Comparison of ENCODE assay signal across 25 cellular contexts in genomic region chr5:120151181-120151580, GRCh38.
"Had no signal": no experiment of that assay in that cellular context is flagged by ENCODE, and none has a peak within 500 bp of the region (broad histone marks: within the 10 kb centered on the region; RNA-seq: fewer than 3 reads in every experiment).

No MANE protein-coding gene starts in this region.

- H3K27me3 Mint-ChIP-seq: activated naive CD8-positive, alpha-beta T cell treated with anti-CD3 and anti-CD28 coated beads, Interleukin-2, amount 10 ng/mL, durations not matched to agents 7 days and 5 days; naive thymus-derived CD8-positive, alpha-beta T cell had no signal

- H3K9ac ChIP-seq: neural progenitor cell had no signal

- H3K4me3 ChIP-seq: coronary artery, lower lobe of right lung, neural progenitor cell, sigmoid colon, spleen, testis, vagina had no signal

- H3K9me3 Mint-ChIP-seq: activated naive CD8-positive, alpha-beta T cell treated with anti-CD3 and anti-CD28 coated beads, Interleukin-2, amount 10 ng/mL, durations not matched to agents 7 days and 5 days had no signal

- H3K36me3 ChIP-seq: lower lobe of right lung, neural progenitor cell, sigmoid colon, spleen, vagina had no signal

- H3K27me3 ChIP-seq: neural progenitor cell, sigmoid colon, spleen, testis, vagina had no signal

- H3K4me2 ChIP-seq: neural progenitor cell had no signal

- H3K36me3 Mint-ChIP-seq: activated naive CD8-positive, alpha-beta T cell treated with anti-CD3 and anti-CD28 coated beads, Interleukin-2, amount 10 ng/mL, durations not matched to agents 7 days and 5 days; naive thymus-derived CD8-positive, alpha-beta T cell; neural progenitor cell had no signal

- ATAC-seq: activated T-cell treated with anti-CD3 and anti-CD28 coated beads, Interleukin-2, amount 50 U/mL, for 4 hours; lower lobe of right lung; naive thymus-derived CD8-positive, alpha-beta T cell had no signal

- H3K4me1 Mint-ChIP-seq: activated naive CD8-positive, alpha-beta T cell treated with anti-CD3 and anti-CD28 coated beads, Interleukin-2, amount 10 ng/mL, durations not matched to agents 7 days and 5 days; naive thymus-derived CD8-positive, alpha-beta T cell; neural progenitor cell had no signal

- H3K9me3 ChIP-seq: lower lobe of right lung, sigmoid colon, testis, vagina had no signal

- H3K4me3 Mint-ChIP-seq: activated naive CD8-positive, alpha-beta T cell treated with anti-CD3 and anti-CD28 coated beads, Interleukin-2, amount 10 ng/mL, durations not matched to agents 7 days and 5 days; activated T-cell treated with anti-CD3 and anti-CD28 coated beads, Interleukin-2, amount 50 U/mL, for 4 hours; naive thymus-derived CD8-positive, alpha-beta T cell; neural progenitor cell; T-helper 1 cell treated with Interleukin-12 subunit alpha and Interleukin-12 subunit beta and Interleukin-4 antibody, amounts not matched to agents 30 μg/mL and 1 μg/mL, for 36 hours had no signal

- H3K4me1 ChIP-seq: lower lobe of right lung, neural progenitor cell, sigmoid colon, spleen, testis, vagina had no signal

- H2AFZ ChIP-seq: neural progenitor cell had no signal

- H3K27ac ChIP-seq: coronary artery, lower lobe of right lung, neural progenitor cell, sigmoid colon, spleen, testis, vagina had no signal

- H3K27ac Mint-ChIP-seq: activated naive CD8-positive, alpha-beta T cell treated with anti-CD3 and anti-CD28 coated beads, Interleukin-2, amount 10 ng/mL, durations not matched to agents 7 days and 5 days; activated T-helper 2 cell treated with anti-CD3 and anti-CD28 coated beads, Interferon-gamma antibody, Interleukin-2, Interleukin-4, amounts not matched to agents 10 μg/mL and 5 μg/mL and 100 μg/mL, durations not matched to agents 14 hours and 24 hours and 36 hours; naive thymus-derived CD8-positive, alpha-beta T cell; neural progenitor cell; T-helper 1 cell treated with Interleukin-12 subunit alpha and Interleukin-12 subunit beta and Interleukin-4 antibody, amounts not matched to agents 30 μg/mL and 1 μg/mL, for 36 hours had no signal

- DNase-seq: activated CD4-positive, alpha-beta T cell treated with anti-CD3 and anti-CD28 coated beads for 4 hours; activated CD4-positive, alpha-beta T cell treated with anti-CD3 and anti-CD28 coated beads, Interleukin-2, amount 50 U/mL, for 48 hours; activated CD4-positive, CD25-positive, alpha-beta regulatory T cell; activated CD8-positive, alpha-beta memory T cell treated with anti-CD3 and anti-CD28 coated beads, Interleukin-2, amount 50 U/mL, for 48 hours; activated naive CD4-positive, alpha-beta T cell; activated naive CD8-positive, alpha-beta T cell treated with anti-CD3 and anti-CD28 coated beads, Interleukin-2, amount 10 ng/mL, durations not matched to agents 7 days and 5 days; activated T-cell treated with anti-CD3 and anti-CD28 coated beads, Interleukin-2, amount 50 U/mL, for 4 hours; amniotic stem cell; erythroblast; hypothalamus; lower lobe of right lung; naive thymus-derived CD8-positive, alpha-beta T cell; retina; sigmoid colon; spleen; stimulated activated CD4-positive, alpha-beta T cell treated with anti-CD3 and anti-CD28 coated beads, Interleukin-4, amount 100 ng/mL, for 1 hour; stimulated activated naive CD4-positive, alpha-beta T cell; T1000; testis; trophoblast cell had no signal
